In the genomic region with DNA sequence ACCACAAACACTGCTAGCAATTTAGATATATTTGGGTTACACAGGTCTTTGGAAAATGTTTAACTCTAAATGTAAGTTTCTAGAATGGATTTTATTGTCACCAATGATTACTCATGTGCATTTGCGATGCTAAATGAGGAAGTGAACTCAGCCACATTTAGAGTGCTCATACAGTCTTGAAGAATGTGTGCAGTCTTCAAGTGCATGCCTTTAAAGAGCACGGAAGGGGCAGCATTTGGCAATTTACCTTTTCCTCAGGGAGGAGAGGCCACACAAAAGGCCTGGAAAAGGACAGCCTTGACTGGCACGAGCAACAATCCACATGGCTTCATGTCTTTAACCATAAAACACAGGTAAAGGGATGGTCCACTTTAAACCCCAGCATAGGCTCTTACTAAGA, we compare ENCODE assay signal across 8 cellular contexts.
DNase-seq lines count a peak whose midpoint lies in the region; ATAC-seq, FAIRE-seq and TF ChIP-seq lines count a peak whose summit lies in the region.

No MANE protein-coding gene starts in this region.

- no peaks in the 10 kb centered on the region for H3K36me3 Mint-ChIP-seq in dendritic cell treated with granulocyte-macrophage colony-stimulating factor and Interleukin-4, amounts not matched to agents 40 ng/mL and 50 ng/mL, for 4 days (ENCODE audit: low read depth)

- H3K27ac ChIP-seq in HepG2 (ENCODE audit: extremely low read length, insufficient read depth, low read length), result no peak overlapping the region

- peak; percentile 88 for ATAC-seq in GM18498 (IDR thresholded peaks at IDR 0.05; ENCODE audit: unreplicated experiment)
- ATAC-seq in GM21786 (IDR thresholded peaks at IDR 0.05; ENCODE audit: unreplicated experiment), result peak; percentile 81
- no peak for ATAC-seq in HepG2

- no peaks in the 10 kb centered on the region for H3K79me2 ChIP-seq in HepG2 (ENCODE audit: insufficient read depth, low read length)

- H3K9ac ChIP-seq in HepG2 (ENCODE audit: insufficient read depth, low read depth, low read length), result no peak overlapping the region

- POLR2A ChIA-PET in HepG2 (lab: Yijun Ruan, JAX), result no interaction called here

- no peaks in the 10 kb centered on the region for H3K4me1 ChIP-seq in HepG2 (ENCODE audit: insufficient read depth, low read length)

- DNase-seq in LoVo (ENCODE audit: low spot score) (peak; percentile 38), hippocampal formation (lab: John Stamatoyannopoulos, UW) (no peak), HepG2 (ENCODE audit: low spot score) (no peak), NCI-H2196 treated with DMSO at 0.1 percent for 48 hours (lab: John Stamatoyannopoulos, UW; ENCODE audit: unreplicated experiment) (no peak), NK-92 (lab: John Stamatoyannopoulos, UW; ENCODE audit: unreplicated experiment) (no peak)

- H3K9me3 Mint-ChIP-seq in dendritic cell treated with granulocyte-macrophage colony-stimulating factor and Interleukin-4, amounts not matched to agents 40 ng/mL and 50 ng/mL, for 4 days, result no peaks in the 10 kb centered on the region

- BruUV-seq in HepG2 (replicated peaks; lab: Mats Ljungman, UMichigan), result no TSS peak

- H3K4me2 ChIP-seq in HepG2 (ENCODE audit: low read depth, low read length), result no peak overlapping the region

- TF ChIP-seq CTCF in HepG2 (CRISPR knock-in tag; IDR thresholded peaks at IDR 0.05), result no peak

- intact Hi-C loops in dendritic cell treated with granulocyte-macrophage colony-stimulating factor and Interleukin-4, amounts not matched to agents 40 ng/mL and 50 ng/mL, for 4 days (cut with micrococcal nuclease), result no loop called here
- intact Hi-C loops in HepG2 (cut with micrococcal nuclease; ENCODE audit: unreplicated experiment), result no loop called here

- CTCF ChIA-PET in HepG2 (lab: Yijun Ruan, JAX; ENCODE audit: low intra/inter-chr PET ratio, low total read pairs), result no interaction called here

- H3K4me3 Mint-ChIP-seq in dendritic cell treated with granulocyte-macrophage colony-stimulating factor and Interleukin-4, amounts not matched to agents 40 ng/mL and 50 ng/mL, for 4 days, result no peak overlapping the region

- H3K4me3 ChIP-seq in HepG2 (replicated peaks in 1 of 3; ENCODE audit: insufficient read depth in 1 of 3, low read depth in 2 of 3, low read length in 3 of 3), result no peak overlapping the region

- no peak for TF ChIP-seq RAD21 in HepG2 (CRISPR knock-in tag; IDR thresholded peaks at IDR 0.05)

- H3K36me3 ChIP-seq in HepG2 (replicated peaks in 1 of 2; ENCODE audit: control insufficient read depth in 1 of 2, insufficient read depth in 2 of 2, low read length in 2 of 2), result no peaks in the 10 kb centered on the region

- 12% methylated on average over 3 of the region's 3 CpGs for WGBS in HepG2 (ENCODE audit: low lambda C conversion rate)

- no peaks in the 10 kb centered on the region for H3K27me3 Mint-ChIP-seq in dendritic cell treated with granulocyte-macrophage colony-stimulating factor and Interleukin-4, amounts not matched to agents 40 ng/mL and 50 ng/mL, for 4 days

- no peaks in the 10 kb centered on the region; a peak in 1 of 5 replicates for H3K27me3 ChIP-seq in HepG2 (ENCODE audit: control insufficient read depth in 1 of 2, insufficient read depth in 2 of 2, low read length in 2 of 2)

- H2AFZ ChIP-seq in HepG2 (ENCODE audit: low read length), result no peak overlapping the region

- H3K9me3 ChIP-seq in HepG2 (ENCODE audit: low read length), result no peaks in the 10 kb centered on the region

- peak overlapping the region; percentile 37 for H3K27ac Mint-ChIP-seq in dendritic cell treated with granulocyte-macrophage colony-stimulating factor and Interleukin-4, amounts not matched to agents 40 ng/mL and 50 ng/mL, for 4 days

- TF ChIP-seq POLR2A in HepG2 (IDR thresholded peaks at IDR 0.05; ENCODE audit: insufficient read depth in 1 of 2, low read depth in 2 of 2, low read length in 2 of 2), result no peak

- peaks cover 54% of the 10 kb centered on the region for H3K4me1 Mint-ChIP-seq in dendritic cell treated with granulocyte-macrophage colony-stimulating factor and Interleukin-4, amounts not matched to agents 40 ng/mL and 50 ng/mL, for 4 days (ENCODE audit: low read depth)

- no peak for FAIRE-seq in HepG2 (lab: Jason Lieb, UNC)

- TF ChIP-seq EP300 in HepG2 (IDR thresholded peaks at IDR 0.05; ENCODE audit: low read depth in 2 of 2, low read length in 2 of 2) (no peak), HepG2 (CRISPR knock-in tag; IDR thresholded peaks at IDR 0.05; ENCODE audit: borderline replicate concordance) (no peak)

- no peaks in the 10 kb centered on the region for H4K20me1 ChIP-seq in HepG2 (ENCODE audit: insufficient read depth, low read length)

- in situ Hi-C loops in HepG2 (cut with HindIII; ENCODE audit: extremely low pct_ligation_motif_present, low pct_unique_long_range_greater_than_20kb), result no loop called here

TF ChIP-seq in HepG2, 621 proteins besides CTCF, POLR2A, EP300 and RAD21:
- TF ChIP-seq ZFP62 (CRISPR knock-in tag; IDR thresholded peaks at IDR 0.05) (no peak), ZNF333 (CRISPR knock-in tag; IDR thresholded peaks at IDR 0.05; ENCODE audit: borderline replicate concordance) (no peak)
